Comparison of ENCODE assay signal across 17 cellular contexts in genomic region chr12:13562915-13563742, GRCh38.
DNase-seq lines count a peak whose midpoint lies in the region; ATAC-seq, FAIRE-seq and TF ChIP-seq lines count a peak whose summit lies in the region.
"Had no signal": no experiment of that assay in that cellular context is flagged by ENCODE, and none has a peak within 500 bp of the region (broad histone marks: within the 10 kb centered on the region; RNA-seq: fewer than 3 reads in every experiment).

No MANE protein-coding gene starts in this region.

- no peaks in the 10 kb centered on the region for H3K36me3 ChIP-seq in kidney (ENCODE audit: control insufficient read depth in 1 of 2, insufficient read depth in 2 of 2, low read length in 2 of 2)

- peaks cover 5% of the 10 kb centered on the region for H3K9me3 Mint-ChIP-seq in osteocyte (ENCODE audit: unreplicated experiment)
- H3K9me3 Mint-ChIP-seq: CD4-positive, alpha-beta T cell had no signal

- TF ChIP-seq CTCF in kidney (IDR thresholded peaks at IDR 0.05; ENCODE audit: borderline replicate concordance, extremely low read depth, insufficient read depth) (no peak), osteocyte (IDR thresholded peaks at IDR 0.05) (no peak)

- H3K4me3 Mint-ChIP-seq in osteocyte (ENCODE audit: unreplicated experiment) = no peak overlapping the region
- H3K4me3 Mint-ChIP-seq: B cell; CD4-positive, alpha-beta T cell; GM23338; IgD-negative memory B cell had no signal

- no peak for FAIRE-seq in kidney (lab: Jason Lieb, UNC)
- peak; percentile 52 for FAIRE-seq in urothelium cell line (lab: Jason Lieb, UNC)
- FAIRE-seq: A204.1, GM12891 had no signal

- H3K27ac Mint-ChIP-seq in osteocyte (ENCODE audit: unreplicated experiment) = no peak overlapping the region
- H3K27ac Mint-ChIP-seq: B cell; CD4-positive, alpha-beta T cell had no signal

- H3K27me3 Mint-ChIP-seq in osteocyte (ENCODE audit: unreplicated experiment) = no peaks in the 10 kb centered on the region
- H3K27me3 Mint-ChIP-seq: B cell had no signal

- no peak overlapping the region for H3K4me3 ChIP-seq in kidney (ENCODE audit: low read length in 2 of 2)
- H3K4me3 ChIP-seq: GM23338 had no signal

- no peak overlapping the region for H3K27ac ChIP-seq in kidney (ENCODE audit: low read depth in 2 of 2, low read length in 2 of 2)

- no peaks in the 10 kb centered on the region for H3K36me3 Mint-ChIP-seq in osteocyte (ENCODE audit: unreplicated experiment)
- H3K36me3 Mint-ChIP-seq: IgD-negative memory B cell had no signal

- no peak overlapping the region for H3K9ac ChIP-seq in kidney (ENCODE audit: low read length in 2 of 2)

- ATAC-seq in left ventricle myocardium superior (no peak), Right ventricle myocardium superior (ENCODE audit: poor library complexity) (no peak), HG03460 (IDR thresholded peaks at IDR 0.05; ENCODE audit: unreplicated experiment) (no peak), GM18519 (IDR thresholded peaks at IDR 0.05; ENCODE audit: low FRiP score, unreplicated experiment) (no peak)
- ATAC-seq: GM23338 had no signal

- no peaks in the 10 kb centered on the region for H3K9me3 ChIP-seq in kidney (ENCODE audit: control insufficient read depth in 1 of 2, low read length in 2 of 2)

- no peaks in the 10 kb centered on the region for H3K4me1 ChIP-seq in kidney (ENCODE audit: control insufficient read depth in 1 of 2, insufficient read depth in 1 of 2, low read depth in 1 of 2, low read length in 2 of 2)

- intact Hi-C loops in left ventricle myocardium superior (cut with micrococcal nuclease) (no loop called here), Right ventricle myocardium superior (cut with DNase I) (no loop called here), kidney (cut with DNase I) (no loop called here)

- no peaks in the 10 kb centered on the region for H3K4me1 Mint-ChIP-seq in osteocyte (ENCODE audit: unreplicated experiment)
- H3K4me1 Mint-ChIP-seq: B cell, GM23338, IgD-negative memory B cell had no signal

- peak; percentile 19 for DNase-seq in left ventricle myocardium superior
- no peak for DNase-seq in Right ventricle myocardium superior
- DNase-seq in kidney = peak; percentile 75
- peak; percentile 83 for DNase-seq in osteocyte (ENCODE audit: extremely low spot score, unreplicated experiment)
- no peak for DNase-seq in urothelium cell line (ENCODE audit: low spot score)
- DNase-seq: C1 segment of cervical spinal cord; Calu3; CD4-positive, alpha-beta T cell; DMS 273 treated with DMSO at 0.1 percent for 48 hours; H7 had no signal

Comparison
In these comparisons a context has a peak if more than half of its experiments do, and no peak if none do; other contexts are left out.
1. DNase-seq: peak in left ventricle myocardium superior (single experiment), kidney (single experiment) and osteocyte (single experiment); none in Right ventricle myocardium superior (single experiment) and urothelium cell line (single experiment).